In the genomic region with DNA sequence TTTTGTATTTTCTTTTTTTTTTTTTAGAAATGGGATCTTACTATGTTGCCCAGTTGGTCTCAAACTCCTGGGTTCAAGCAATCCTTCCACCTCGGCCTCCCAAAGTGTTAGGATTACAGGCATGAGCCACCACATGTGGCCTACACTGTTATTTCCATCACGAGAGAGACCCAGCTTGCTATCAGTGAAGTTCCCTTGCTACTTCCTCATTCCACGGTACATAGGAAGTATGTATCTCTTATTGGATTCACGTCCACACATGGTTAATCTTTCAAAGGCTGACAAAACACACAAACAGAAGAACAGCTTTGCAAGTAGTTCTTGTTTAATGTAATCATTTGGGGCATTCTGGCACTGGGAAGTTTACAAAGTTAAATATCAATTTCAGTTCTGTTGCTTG, we compare ENCODE assay signal across 1 cellular context.
TF ChIP-seq lines count a peak whose summit lies in the region.

No MANE protein-coding gene starts in this region.

TF ChIP-seq in K562, 482 proteins besides CTCF, POLR2A, EP300 and RAD21 (continued from another document):
- TF ChIP-seq BDP1 (IDR thresholded peaks at IDR 0.05; ENCODE audit: insufficient read depth, insufficient read length) (no peak), NFE2L1 (tag; IDR thresholded peaks at IDR 0.05; ENCODE audit: borderline replicate concordance, low read depth) (no peak), POLR3G (IDR thresholded peaks at IDR 0.05; ENCODE audit: extremely low read depth, insufficient read length, insufficient replicate concordance) (no peak), ZNF184 (CRISPR knock-in tag; IDR thresholded peaks at IDR 0.05) (no peak), CHD7 (IDR thresholded peaks at IDR 0.05; ENCODE audit: low read depth, low read length) (no peak), ZFP30 (CRISPR knock-in tag; IDR thresholded peaks at IDR 0.05; ENCODE audit: borderline replicate concordance) (no peak), TCF7 (IDR thresholded peaks at IDR 0.05; ENCODE audit: borderline replicate concordance) (no peak), ZBTB33 (CRISPR knock-in tag; IDR thresholded peaks at IDR 0.05) (no peak), ARID1B (IDR thresholded peaks at IDR 0.05) (no peak), ZKSCAN3 (CRISPR knock-in tag; IDR thresholded peaks at IDR 0.05) (no peak), HLTF (IDR thresholded peaks at IDR 0.05) (no peak), MCM7 (IDR thresholded peaks at IDR 0.05) (no peak)
- TF ChIP-seq, protein P1, sequence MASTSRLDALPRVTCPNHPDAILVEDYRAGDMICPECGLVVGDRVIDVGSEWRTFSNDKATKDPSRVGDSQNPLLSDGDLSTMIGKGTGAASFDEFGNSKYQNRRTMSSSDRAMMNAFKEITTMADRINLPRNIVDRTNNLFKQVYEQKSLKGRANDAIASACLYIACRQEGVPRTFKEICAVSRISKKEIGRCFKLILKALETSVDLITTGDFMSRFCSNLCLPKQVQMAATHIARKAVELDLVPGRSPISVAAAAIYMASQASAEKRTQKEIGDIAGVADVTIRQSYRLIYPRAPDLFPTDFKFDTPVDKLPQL (IDR thresholded peaks at IDR 0.05; ENCODE audit: extremely low read depth, insufficient read length): no peak
- TF ChIP-seq, protein P2, sequence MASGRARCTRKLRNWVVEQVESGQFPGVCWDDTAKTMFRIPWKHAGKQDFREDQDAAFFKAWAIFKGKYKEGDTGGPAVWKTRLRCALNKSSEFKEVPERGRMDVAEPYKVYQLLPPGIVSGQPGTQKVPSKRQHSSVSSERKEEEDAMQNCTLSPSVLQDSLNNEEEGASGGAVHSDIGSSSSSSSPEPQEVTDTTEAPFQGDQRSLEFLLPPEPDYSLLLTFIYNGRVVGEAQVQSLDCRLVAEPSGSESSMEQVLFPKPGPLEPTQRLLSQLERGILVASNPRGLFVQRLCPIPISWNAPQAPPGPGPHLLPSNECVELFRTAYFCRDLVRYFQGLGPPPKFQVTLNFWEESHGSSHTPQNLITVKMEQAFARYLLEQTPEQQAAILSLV (tag; IDR thresholded peaks at IDR 0.05): no peak
